ENCODE assay signal across 11 cellular contexts in the genomic region with DNA sequence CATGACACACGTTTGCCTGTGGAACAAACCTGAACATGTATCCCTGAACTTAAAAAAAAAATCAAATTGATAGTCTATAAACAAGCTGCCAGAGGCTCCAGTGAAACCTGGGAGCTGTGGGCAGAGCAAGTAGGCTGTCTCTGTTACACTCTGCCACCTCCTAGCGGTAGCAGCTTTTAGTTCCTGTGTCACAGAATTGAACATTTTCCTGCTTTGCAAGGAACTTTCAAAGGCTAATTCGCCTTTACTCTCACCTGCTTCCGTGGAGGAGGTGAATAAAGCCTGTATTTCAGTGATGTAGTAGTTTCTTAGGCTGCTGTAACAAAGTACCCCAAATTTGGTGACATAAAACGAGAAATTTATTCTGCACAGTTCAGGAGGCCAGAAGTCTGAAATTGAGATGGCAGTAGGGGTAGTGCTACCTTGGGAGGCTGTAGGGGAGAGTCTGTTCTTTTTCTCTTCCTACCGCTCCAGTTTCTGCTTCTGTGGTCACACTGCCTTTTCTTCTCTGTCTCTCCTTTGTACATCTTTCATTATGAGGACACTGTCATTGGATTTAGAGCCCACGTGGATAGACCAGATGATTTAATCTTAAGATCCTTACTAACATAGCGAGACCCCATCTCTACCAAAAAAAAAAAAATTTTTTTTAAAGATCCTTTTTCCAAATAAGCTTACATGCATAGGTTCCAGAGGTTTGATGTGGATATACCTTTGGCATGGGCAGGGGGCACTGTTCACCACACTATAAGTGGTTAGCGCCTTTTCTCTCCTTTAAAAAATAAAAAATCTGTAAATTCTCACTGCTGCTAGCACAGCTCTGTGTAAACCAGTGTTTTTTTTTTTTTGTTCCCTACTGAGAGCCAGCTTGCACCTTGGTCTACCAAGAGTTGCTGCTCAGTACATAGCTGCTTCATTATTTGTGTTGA. TPM values are rescaled to one million over a fixed set of nuclear protein-coding genes. Genes with fewer than 3 reads are reported as not detected.
DNase-seq lines count a peak whose midpoint lies in the region; ATAC-seq and TF ChIP-seq lines count a peak whose summit lies in the region.
"Had no signal": no experiment of that assay in that cellular context is flagged by ENCODE, and none has a peak within 500 bp of the region (broad histone marks: within the 10 kb centered on the region; RNA-seq: fewer than 3 reads in every experiment).

No MANE protein-coding gene starts in this region.

- ATAC-seq in left lobe of liver = peak; percentile 30
- ATAC-seq in Right ventricle myocardium inferior = no peak
- ATAC-seq in GM21786 (IDR thresholded peaks at IDR 0.05; ENCODE audit: unreplicated experiment) = no peak
- no peak for ATAC-seq in activated CD8-positive, alpha-beta T cell treated with anti-CD3 and anti-CD28 coated beads, Interleukin-2, amount 10 ng/mL, durations not matched to agents 7 days and 5 days

- no peaks in the 10 kb centered on the region for H3K9me2 ChIP-seq in DOHH2 (replicated peaks; ENCODE audit: control insufficient read depth, low read length)

- H3K27ac ChIP-seq in DOHH2 (ENCODE audit: low read depth, low read length) (no peak overlapping the region), WERI-Rb-1 (no peak overlapping the region)
- H3K27ac ChIP-seq: psoas muscle, suprapubic skin had no signal

- CTCF ChIA-PET in activated CD8-positive, alpha-beta T cell treated with anti-CD3 and anti-CD28 coated beads, Interleukin-2, amount 10 ng/mL, durations not matched to agents 7 days and 5 days (lab: Charles Lee) = interaction anchor here (1.5 to 1.9 kb wide), 3 partner anchors 9 to 210 kb away, joined by 4 to 7 read pairs (median 5); no protein-coding TSS in a partner anchor

- peaks cover 35% of the 10 kb centered on the region for H3K4me1 ChIP-seq in DOHH2 (ENCODE audit: control insufficient read depth, low read length)
- H3K4me1 ChIP-seq: suprapubic skin had no signal

- H3K4me3 Mint-ChIP-seq in HFFc6 = no peak overlapping the region
- H3K4me3 Mint-ChIP-seq in activated CD8-positive, alpha-beta T cell treated with anti-CD3 and anti-CD28 coated beads, Interleukin-2, amount 10 ng/mL, durations not matched to agents 7 days and 5 days = no peak overlapping the region

- no peaks in the 10 kb centered on the region for H3K79me2 ChIP-seq in DOHH2 (ENCODE audit: control insufficient read depth, low read length)

- H3K4me3 ChIP-seq in DOHH2 (ENCODE audit: low read length) (no peak overlapping the region), WERI-Rb-1 (ENCODE audit: low read depth, low read length) (no peak overlapping the region)
- H3K4me3 ChIP-seq: psoas muscle, suprapubic skin had no signal

- no peaks in the 10 kb centered on the region for H3K9me3 ChIP-seq in DOHH2 (ENCODE audit: control insufficient read depth, insufficient read depth, low read length)
- H3K9me3 ChIP-seq in WERI-Rb-1 (ENCODE audit: severe bottlenecking) = no peaks in the 10 kb centered on the region
- H3K9me3 ChIP-seq: psoas muscle, suprapubic skin had no signal

- H3K27ac Mint-ChIP-seq in HFFc6 = no peak overlapping the region
- H3K27ac Mint-ChIP-seq in activated CD8-positive, alpha-beta T cell treated with anti-CD3 and anti-CD28 coated beads, Interleukin-2, amount 10 ng/mL, durations not matched to agents 7 days and 5 days = no peak overlapping the region

- peaks cover 50% of the 10 kb centered on the region for H3K36me3 ChIP-seq in DOHH2 (ENCODE audit: control insufficient read depth, low read length)
- H3K36me3 ChIP-seq in WERI-Rb-1 = peaks cover 76% of the 10 kb centered on the region

- H3K36me3 Mint-ChIP-seq in HFFc6 (ENCODE audit: low read depth) = peaks cover 27% of the 10 kb centered on the region
- H3K36me3 Mint-ChIP-seq in activated CD8-positive, alpha-beta T cell treated with anti-CD3 and anti-CD28 coated beads, Interleukin-2, amount 10 ng/mL, durations not matched to agents 7 days and 5 days (ENCODE audit: low read depth) = peaks cover 47% of the 10 kb centered on the region

- H3K27me3 Mint-ChIP-seq in HFFc6 (ENCODE audit: insufficient read depth) = no peaks in the 10 kb centered on the region; the same call in 1 of the 2 replicates
- no peaks in the 10 kb centered on the region for H3K27me3 Mint-ChIP-seq in activated CD8-positive, alpha-beta T cell treated with anti-CD3 and anti-CD28 coated beads, Interleukin-2, amount 10 ng/mL, durations not matched to agents 7 days and 5 days (ENCODE audit: low read depth)

- POLR2A ChIA-PET in activated CD8-positive, alpha-beta T cell treated with anti-CD3 and anti-CD28 coated beads, Interleukin-2, amount 10 ng/mL, durations not matched to agents 7 days and 5 days (lab: Charles Lee) = no interaction called here

- intact Hi-C loops in Right ventricle myocardium inferior (cut with DNase I) = no loop called here

- no peaks in the 10 kb centered on the region for H3K9me3 Mint-ChIP-seq in HFFc6
- no peaks in the 10 kb centered on the region for H3K9me3 Mint-ChIP-seq in activated CD8-positive, alpha-beta T cell treated with anti-CD3 and anti-CD28 coated beads, Interleukin-2, amount 10 ng/mL, durations not matched to agents 7 days and 5 days (ENCODE audit: insufficient read depth)

- TF ChIP-seq CTCF in DOHH2 (IDR thresholded peaks at IDR 0.05; ENCODE audit: low read depth, low read length, poor library complexity, severe bottlenecking) (peak; percentile 62), HFFc6 (IDR thresholded peaks at IDR 0.05) (peak; percentile 46), WERI-Rb-1 (IDR thresholded peaks at IDR 0.05; ENCODE audit: low read depth, low read length) (peak; percentile 17; the same call in 1 of the 2 replicates)

- H3K4me2 ChIP-seq in DOHH2 (ENCODE audit: low read length) = no peak overlapping the region

- no peaks in the 10 kb centered on the region for H3F3A ChIP-seq in DOHH2 (ENCODE audit: control insufficient read depth, insufficient read depth)

- H3K27me3 ChIP-seq in DOHH2 (ENCODE audit: control insufficient read depth, low read length) (no peaks in the 10 kb centered on the region), WERI-Rb-1 (ENCODE audit: insufficient read depth, low read depth, severe bottlenecking) (no peaks in the 10 kb centered on the region)
- H3K27me3 ChIP-seq: suprapubic skin had no signal

- peaks cover 30% of the 10 kb centered on the region for H3K4me1 Mint-ChIP-seq in HFFc6 (ENCODE audit: low read depth)
- H3K4me1 Mint-ChIP-seq in activated CD8-positive, alpha-beta T cell treated with anti-CD3 and anti-CD28 coated beads, Interleukin-2, amount 10 ng/mL, durations not matched to agents 7 days and 5 days (ENCODE audit: low read depth) = peaks cover 54% of the 10 kb centered on the region

- no peaks in the 10 kb centered on the region for H4K20me1 ChIP-seq in DOHH2 (ENCODE audit: control insufficient read depth, insufficient read depth, low read depth, low read length)

- no peak for DNase-seq in HFFc6
- peak; percentile 13 for DNase-seq in WERI-Rb-1
- no peak for DNase-seq in left lobe of liver (ENCODE audit: low spot score)
- DNase-seq in Right ventricle myocardium inferior (ENCODE audit: missing footprints) = no peak
- DNase-seq in SK-N-DZ (ENCODE audit: low spot score) = no peak
- no peak for DNase-seq in activated CD8-positive, alpha-beta T cell treated with anti-CD3 and anti-CD28 coated beads, Interleukin-2, amount 10 ng/mL, durations not matched to agents 7 days and 5 days
- DNase-seq: effector CD8-positive, alpha-beta T cell; psoas muscle had no signal

RNA-seq across cellular contexts. Expression of a gene that starts 25.3 kb away (rescaled TPM):
- 10 to 100 TPM; 48.1 to 51.3 (median 49.4) TPM for total RNA-seq in HFFc6 (2021; fragmentation: NEBNext Ultra II Directional; extraction: Animal tissue kit (Norgen Biotek cat#: 25700))
- total RNA-seq in left lobe of liver (30.6 TPM), Right ventricle myocardium inferior (19.2 TPM)
- polyA plus RNA-seq in SK-N-DZ (2014; cell fraction: cytosol; rRNA removed) = 60.7 and 63.4 TPM in 2 replicates
- polyA plus RNA-seq in SK-N-DZ (2014; cell fraction: nucleus; rRNA removed) = 58.1 and 77.1 TPM in 2 replicates
- total RNA-seq in activated CD8-positive, alpha-beta T cell treated with anti-CD3 and anti-CD28 coated beads, Interleukin-2, amount 10 ng/mL, durations not matched to agents 7 days and 5 days = 10 to 100 TPM; 41.4 to 43.4 TPM
